21 cellular contexts compared by ENCODE assay signal in genomic region chr2:39486071-39486470, GRCh38.
"Had no signal": no experiment of that assay in that cellular context is flagged by ENCODE, and none has a peak within 500 bp of the region (broad histone marks: within the 10 kb centered on the region; RNA-seq: fewer than 3 reads in every experiment).

No MANE protein-coding gene starts in this region.

- H3K4me1 ChIP-seq: ascending aorta had no signal

- H3K36me3 ChIP-seq: ascending aorta, gastroesophageal sphincter, upper lobe of left lung had no signal

- H3K4me3 ChIP-seq: ascending aorta, dorsolateral prefrontal cortex, gastroesophageal sphincter, mucosa of descending colon, skin epidermis, upper lobe of left lung had no signal

- H3K27me3 ChIP-seq: ascending aorta, dorsolateral prefrontal cortex, gastroesophageal sphincter, upper lobe of left lung had no signal

- H3K27ac ChIP-seq: ascending aorta, dorsolateral prefrontal cortex, gastroesophageal sphincter, skin epidermis, upper lobe of left lung, VCaP had no signal

- DNase-seq: activated CD4-positive, alpha-beta memory T cell treated with anti-CD3 and anti-CD28 coated beads for 36 hours; activated CD8-positive, alpha-beta memory T cell treated with anti-CD3 and anti-CD28 coated beads, Interleukin-2, amount 10 ng/mL, durations not matched to agents 7 days and 5 days; activated naive CD4-positive, alpha-beta T cell treated with anti-CD3 and anti-CD28 coated beads for 36 hours; activated T-cell treated with anti-CD3 and anti-CD28 coated beads, Interleukin-2, amount 50 U/mL, for 1 hour; dorsolateral prefrontal cortex; erythroblast; mucosa of descending colon; natural killer cell; nucleus accumbens; posterior cingulate gyrus; retina; stimulated activated CD4-positive, alpha-beta T cell treated with anti-CD3 and anti-CD28 coated beads, Interleukin-15, amount 100 ng/mL, for 24 hours; stimulated activated CD4-positive, alpha-beta T cell treated with anti-CD3 and anti-CD28 coated beads, Interleukin-4, amount 100 ng/mL, for 1 hour; stimulated activated naive CD8-positive, alpha-beta T cell treated with anti-CD3 and anti-CD28 coated beads, Interleukin-15, Interleukin-2, amounts not matched to agents 100 U/mL and 50 U/mL, for 24 hours; T-helper 1 cell; T1000; upper lobe of left lung had no signal

- H3K9me3 ChIP-seq: ascending aorta, gastroesophageal sphincter, mucosa of descending colon, upper lobe of left lung had no signal

- ATAC-seq: activated CD8-positive, alpha-beta memory T cell treated with anti-CD3 and anti-CD28 coated beads, Interleukin-2, amount 10 ng/mL, durations not matched to agents 7 days and 5 days; gastroesophageal sphincter; mucosa of descending colon; natural killer cell; stimulated activated naive CD8-positive, alpha-beta T cell treated with anti-CD3 and anti-CD28 coated beads, Interleukin-15, Interleukin-2, amounts not matched to agents 100 U/mL and 50 U/mL, for 24 hours had no signal
